ENCODE assay signal across 27 cellular contexts in the genomic region with DNA sequence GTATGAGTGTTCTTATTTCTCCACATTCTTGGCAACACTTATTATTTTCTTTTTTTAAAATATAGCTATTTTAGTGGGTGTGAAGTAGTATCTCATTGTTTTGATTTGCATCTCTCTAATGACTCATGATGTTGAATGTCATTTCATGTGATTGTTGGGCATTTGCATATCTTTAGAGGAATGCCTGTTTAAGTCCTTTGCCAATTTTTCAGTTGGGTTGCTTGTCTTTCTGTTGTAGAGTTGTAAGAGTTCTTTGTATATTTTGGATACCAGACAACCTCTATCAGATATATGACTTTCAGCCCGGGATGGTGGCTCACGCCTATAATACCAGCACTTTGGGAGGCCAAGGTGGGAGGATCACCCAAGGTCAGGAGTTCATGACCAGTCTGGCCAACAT. TPM values are rescaled to one million over a fixed set of nuclear protein-coding genes. Genes with fewer than 3 reads are reported as not detected.
A peak's percentile ranks its signal among the peaks of the same experiment; 100 is the strongest.
DNase-seq lines count a peak whose midpoint lies in the region; ATAC-seq, FAIRE-seq and TF ChIP-seq lines count a peak whose summit lies in the region.
"Had no signal": no experiment of that assay in that cellular context is flagged by ENCODE, and none has a peak within 500 bp of the region (broad histone marks: within the 10 kb centered on the region; RNA-seq: fewer than 3 reads in every experiment).

No MANE protein-coding gene starts in this region.

- TF ChIP-seq CTCF in MCF 10A (IDR thresholded peaks at IDR 0.05; ENCODE audit: unreplicated experiment) = no peak
- no peak for TF ChIP-seq CTCF in breast epithelium (IDR thresholded peaks at IDR 0.05)
- no peak for TF ChIP-seq CTCF in astrocyte (IDR thresholded peaks at IDR 0.05; ENCODE audit: insufficient read depth, low read depth, low read length)
- TF ChIP-seq CTCF in ascending aorta (IDR thresholded peaks at IDR 0.05) = no peak

- H3K79me2 ChIP-seq in astrocyte (ENCODE audit: insufficient read depth, low read length) = no peaks in the 10 kb centered on the region

- CTCF ChIA-PET in MCF 10A (lab: Yijun Ruan, JAX) = no interaction called here

- POLR2A ChIA-PET in MCF 10A (lab: Yijun Ruan, JAX) = no interaction called here

- intact Hi-C loops in MCF 10A (cut with micrococcal nuclease) = no loop called here
- intact Hi-C loops in breast epithelium (cut with DNase I; ENCODE audit: low total_unique reads) = no loop called here
- intact Hi-C loops in ascending aorta (cut with DNase I) = no loop called here

- H3K27me3 Mint-ChIP-seq in MCF 10A (ENCODE audit: insufficient read depth, unreplicated experiment) (no peaks in the 10 kb centered on the region), astrocyte (ENCODE audit: low read depth, unreplicated experiment) (no peaks in the 10 kb centered on the region)

- no peak for ATAC-seq in GM18868 (IDR thresholded peaks at IDR 0.05; ENCODE audit: unreplicated experiment)
- ATAC-seq: activated CD8-positive, alpha-beta T cell treated with anti-CD3 and anti-CD28 coated beads for 36 hours; left cardiac atrium; natural killer cell; right cardiac atrium; stimulated activated naive CD8-positive, alpha-beta T cell treated with anti-CD3 and anti-CD28 coated beads, Interleukin-15, amount 100 ng/mL, for 72 hours had no signal

- H3K36me3 Mint-ChIP-seq in MCF 10A (ENCODE audit: insufficient read depth, unreplicated experiment) = no peaks in the 10 kb centered on the region
- no peaks in the 10 kb centered on the region for H3K36me3 Mint-ChIP-seq in astrocyte (ENCODE audit: low read depth, unreplicated experiment)
- H3K36me3 Mint-ChIP-seq: natural killer cell had no signal

- no peak overlapping the region for H3K4me3 Mint-ChIP-seq in MCF 10A (ENCODE audit: unreplicated experiment)
- no peak overlapping the region for H3K4me3 Mint-ChIP-seq in astrocyte (ENCODE audit: unreplicated experiment)
- H3K4me3 Mint-ChIP-seq: activated CD8-positive, alpha-beta T cell treated with anti-CD3 and anti-CD28 coated beads for 36 hours; natural killer cell; stimulated activated naive CD8-positive, alpha-beta T cell treated with anti-CD3 and anti-CD28 coated beads, Interleukin-15, amount 100 ng/mL, for 72 hours had no signal

- no peak for TF ChIP-seq POLR2A in breast epithelium (IDR thresholded peaks at IDR 0.05)

- H3K27me3 ChIP-seq in breast epithelium = peaks cover 0 to 13% of the 10 kb centered on the region in 2 donors
- no peaks in the 10 kb centered on the region for H3K27me3 ChIP-seq in astrocyte (ENCODE audit: insufficient read depth, low read length)
- H3K27me3 ChIP-seq in ascending aorta = no peaks in the 10 kb centered on the region

- BruUV-seq in MCF 10A (replicated peaks; lab: Mats Ljungman, UMichigan) = no TSS peak

- H4K20me1 ChIP-seq in astrocyte (ENCODE audit: insufficient read depth, low read length) = no peaks in the 10 kb centered on the region
- H4K20me1 ChIP-seq: BLaER1 had no signal

- H3K36me3 ChIP-seq in breast epithelium (peaks cover 3% of the 10 kb centered on the region), astrocyte (ENCODE audit: insufficient read depth, low read length) (no peaks in the 10 kb centered on the region), ascending aorta (no peaks in the 10 kb centered on the region)
- H3K36me3 ChIP-seq: BLaER1, tibial nerve had no signal

- FAIRE-seq in astrocyte (lab: Jason Lieb, UNC) = no peak
- FAIRE-seq: G401.6 had no signal

- H3K4me3 ChIP-seq in breast epithelium = no peak overlapping the region
- no peak overlapping the region for H3K4me3 ChIP-seq in astrocyte (ENCODE audit: insufficient read depth, low read depth, low read length)
- no peak overlapping the region for H3K4me3 ChIP-seq in ascending aorta
- H3K4me3 ChIP-seq: BLaER1, PC-9, tibial nerve had no signal

- H3K4me2 ChIP-seq in astrocyte (ENCODE audit: low read length) = no peak overlapping the region
- H3K4me2 ChIP-seq: BLaER1, PC-9 had no signal

- DNase-seq in MCF 10A (ENCODE audit: unreplicated experiment) (peak; percentile 37), breast epithelium (ENCODE audit: low spot score in 2 of 2) (no peak), astrocyte (ENCODE audit: low read depth) (peak; percentile 93), fibroblast of peridontal ligament (ENCODE audit: extremely low read depth) (peak; percentile 62), COLO668 (lab: John Stamatoyannopoulos, UW; ENCODE audit: unreplicated experiment) (no peak), medulla oblongata (ENCODE audit: extremely low spot score) (no peak), ascending aorta (ENCODE audit: low spot score in 2 of 2) (no peak)
- DNase-seq: activated CD4-positive, CD25-positive, alpha-beta regulatory T cell treated with anti-CD3 and anti-CD28 coated beads, Interleukin-2, amount 50 U/mL, for 72 hours; activated CD8-positive, alpha-beta T cell treated with anti-CD3 and anti-CD28 coated beads for 36 hours; activated naive CD4-positive, alpha-beta T cell; activated T-cell treated with anti-CD3 and anti-CD28 coated beads, Interleukin-2, amount 50 U/mL, for 1 hour; cerebellar nuclear complex; effector CD8-positive, alpha-beta T cell; left cardiac atrium; natural killer cell; NCI-H1417 treated with DMSO at 0.1 percent for 48 hours; NCI-H2107; NCI-H510A; PC-9; right cardiac atrium; SIG-M5; stimulated activated naive CD8-positive, alpha-beta T cell treated with anti-CD3 and anti-CD28 coated beads, Interleukin-15, amount 100 ng/mL, for 72 hours had no signal

- H3K9me3 Mint-ChIP-seq in MCF 10A (ENCODE audit: unreplicated experiment) = no peaks in the 10 kb centered on the region
- no peaks in the 10 kb centered on the region for H3K9me3 Mint-ChIP-seq in astrocyte (ENCODE audit: unreplicated experiment)
- H3K9me3 Mint-ChIP-seq: activated CD8-positive, alpha-beta T cell treated with anti-CD3 and anti-CD28 coated beads for 36 hours; natural killer cell; stimulated activated naive CD8-positive, alpha-beta T cell treated with anti-CD3 and anti-CD28 coated beads, Interleukin-15, amount 100 ng/mL, for 72 hours had no signal

- no peak overlapping the region for H2AFZ ChIP-seq in astrocyte (ENCODE audit: low read depth, low read length)
- H2AFZ ChIP-seq: PC-9 had no signal

- no peak overlapping the region for H3K9ac ChIP-seq in astrocyte (ENCODE audit: low read length)
- H3K9ac ChIP-seq: BLaER1 had no signal

- H3K27ac ChIP-seq in breast epithelium (no peak overlapping the region), astrocyte (ENCODE audit: low read depth, low read length) (no peak overlapping the region), ascending aorta (no peak overlapping the region)
- H3K27ac ChIP-seq: 22Rv1, BLaER1, PC-9, tibial nerve had no signal

- H3K4me1 ChIP-seq in breast epithelium (no peaks in the 10 kb centered on the region), astrocyte (ENCODE audit: insufficient read depth, low read length) (no peaks in the 10 kb centered on the region), ascending aorta (no peaks in the 10 kb centered on the region)
- H3K4me1 ChIP-seq: BLaER1, tibial nerve had no signal

- H3K4me1 Mint-ChIP-seq in MCF 10A (ENCODE audit: insufficient read depth, unreplicated experiment) (peaks cover 5% of the 10 kb centered on the region), astrocyte (ENCODE audit: low read depth, unreplicated experiment) (no peaks in the 10 kb centered on the region)

- H3K9me3 ChIP-seq in breast epithelium (no peaks in the 10 kb centered on the region), astrocyte (ENCODE audit: insufficient read depth, low read depth, low read length) (no peaks in the 10 kb centered on the region), ascending aorta (no peaks in the 10 kb centered on the region)
- H3K9me3 ChIP-seq: tibial nerve had no signal

- no peak overlapping the region for H3K27ac Mint-ChIP-seq in MCF 10A (ENCODE audit: low read depth, unreplicated experiment)
- no peak overlapping the region for H3K27ac Mint-ChIP-seq in astrocyte (ENCODE audit: unreplicated experiment)
- H3K27ac Mint-ChIP-seq: activated CD8-positive, alpha-beta T cell treated with anti-CD3 and anti-CD28 coated beads for 36 hours; natural killer cell; stimulated activated naive CD8-positive, alpha-beta T cell treated with anti-CD3 and anti-CD28 coated beads, Interleukin-15, amount 100 ng/mL, for 72 hours had no signal

RNA-seq across cellular contexts. Expression of a gene that starts 5.1 kb away (rescaled TPM):
- 7.3 and 7.9 TPM in 2 replicates for total RNA-seq in MCF 10A (2022)
- total RNA-seq in breast epithelium = under 1 TPM in 1 of 3 donors, not detected in 2; 0.98 TPM
- total RNA-seq in astrocyte = 8.6 and 9.1 TPM in 2 replicates
- not detected for total RNA-seq in ascending aorta
- total RNA-seq: activated CD8-positive, alpha-beta T cell treated with anti-CD3 and anti-CD28 coated beads for 36 hours; natural killer cell had no signal

Comparison
In these comparisons a context has a peak if more than half of its experiments do, and no peak if none do; other contexts are left out.
1. DNase-seq: peak in MCF 10A (single experiment), astrocyte (single experiment) and fibroblast of peridontal ligament (single experiment); none in breast epithelium (0 of 2), COLO668 (single experiment), medulla oblongata (single experiment) and ascending aorta (0 of 2).